In genomic region chr21:17051054-17051453, GRCh38 we compare ENCODE assay signal across 21 cellular contexts.
A peak's percentile ranks its signal among the peaks of the same experiment; 100 is the strongest.
DNase-seq lines count a peak whose midpoint lies in the region; ATAC-seq, FAIRE-seq and TF ChIP-seq lines count a peak whose summit lies in the region.
"Had no signal": no experiment of that assay in that cellular context is flagged by ENCODE, and none has a peak within 500 bp of the region (broad histone marks: within the 10 kb centered on the region; RNA-seq: fewer than 3 reads in every experiment).

No MANE protein-coding gene starts in this region.

- H3K4me1 ChIP-seq in BE2C = peaks cover 6% of the 10 kb centered on the region
- peaks cover 3% of the 10 kb centered on the region; the same call in 1 of the 2 replicates for H3K4me1 ChIP-seq in IMR-90 (ENCODE audit: control insufficient read depth, insufficient read depth, low read length)
- H3K4me1 ChIP-seq in osteoblast (ENCODE audit: insufficient read depth, low read length) = no peaks in the 10 kb centered on the region
- H3K4me1 ChIP-seq: SJCRH30 had no signal

- H3K27me3 Mint-ChIP-seq in natural killer cell (ENCODE audit: low read depth in 2 of 2) = no peaks in the 10 kb centered on the region
- H3K27me3 Mint-ChIP-seq: activated naive CD8-positive, alpha-beta T cell; activated T-cell treated with anti-CD3 and anti-CD28 coated beads, Interleukin-2, amount 50 U/mL, for 24 hours; stimulated activated naive CD8-positive, alpha-beta T cell treated with anti-CD3 and anti-CD28 coated beads, Interleukin-15, Interleukin-2, amounts not matched to agents 100 ng/mL and 50 ng/mL, for 24 hours had no signal

- H3K27me3 ChIP-seq in BE2C (no peaks in the 10 kb centered on the region), IMR-90 (ENCODE audit: control insufficient read depth, insufficient read depth, low read length) (no peaks in the 10 kb centered on the region), osteoblast (ENCODE audit: insufficient read depth, low read length) (no peaks in the 10 kb centered on the region)
- H3K27me3 ChIP-seq: SJCRH30 had no signal

- H3K27ac Mint-ChIP-seq in natural killer cell = no peak overlapping the region
- H3K27ac Mint-ChIP-seq: activated naive CD8-positive, alpha-beta T cell; activated T-cell treated with anti-CD3 and anti-CD28 coated beads, Interleukin-2, amount 50 U/mL, for 24 hours; stimulated activated naive CD8-positive, alpha-beta T cell treated with anti-CD3 and anti-CD28 coated beads, Interleukin-15, Interleukin-2, amounts not matched to agents 100 ng/mL and 50 ng/mL, for 24 hours had no signal

- no peaks in the 10 kb centered on the region for H3K79me2 ChIP-seq in osteoblast (ENCODE audit: insufficient read depth, low read length)

- in situ Hi-C loops in IMR-90 (cut with MboI; ENCODE audit: low sequenced_read_pairs) = no loop called here

- no peak overlapping the region for H4K8ac ChIP-seq in IMR-90 (ENCODE audit: low read depth in 2 of 2, low read length in 2 of 2)

- H4K20me1 ChIP-seq in IMR-90 (ENCODE audit: insufficient read depth, low read length) = no peaks in the 10 kb centered on the region
- no peaks in the 10 kb centered on the region for H4K20me1 ChIP-seq in osteoblast (ENCODE audit: insufficient read depth, low read length)

- H3K36me3 ChIP-seq in BE2C (no peaks in the 10 kb centered on the region), IMR-90 (ENCODE audit: control insufficient read depth, insufficient read depth, low read length) (no peaks in the 10 kb centered on the region), osteoblast (ENCODE audit: insufficient read depth, low read length) (no peaks in the 10 kb centered on the region)
- H3K36me3 ChIP-seq: SJCRH30 had no signal

- no peak overlapping the region for H2BK5ac ChIP-seq in IMR-90 (ENCODE audit: low read depth, low read length, poor library complexity, severe bottlenecking)

- no peak overlapping the region; the same call in 1 of the 2 replicates for H3K18ac ChIP-seq in IMR-90 (ENCODE audit: low read depth, low read length)

- H3K9ac ChIP-seq in IMR-90 (ENCODE audit: low read depth, low read length) = no peak overlapping the region

- H2AFZ ChIP-seq in IMR-90 (replicated peaks; ENCODE audit: low read length, poor library complexity) = no peak overlapping the region
- H2AFZ ChIP-seq in osteoblast (ENCODE audit: low read length) = peak overlapping the region; percentile 42

- BruUV-seq in IMR-90 (replicated peaks; lab: Mats Ljungman, UMichigan) = no TSS peak

- no peak overlapping the region for H2BK20ac ChIP-seq in IMR-90 (ENCODE audit: low read depth, low read length)

- TF ChIP-seq POLR2A in IMR-90 (IDR thresholded peaks at IDR 0.05; ENCODE audit: low read depth, low read length) = no peak

- no peak overlapping the region for H3K4me3 Mint-ChIP-seq in natural killer cell
- H3K4me3 Mint-ChIP-seq: activated naive CD8-positive, alpha-beta T cell; activated T-cell treated with anti-CD3 and anti-CD28 coated beads, Interleukin-2, amount 50 U/mL, for 24 hours; stimulated activated naive CD8-positive, alpha-beta T cell treated with anti-CD3 and anti-CD28 coated beads, Interleukin-15, Interleukin-2, amounts not matched to agents 100 ng/mL and 50 ng/mL, for 24 hours had no signal

- no peak for FAIRE-seq in frontal cortex (lab: Jason Lieb, UNC)
- FAIRE-seq: bronchial epithelial cell, HTR-8/SVneo had no signal

- no CpG with 5 or more reads among the region's 3 CpGs for WGBS in IMR-90 (ENCODE audit: extremely low coverage in 2 of 2, insufficient read length in 1 of 2), 2 experiments

- H2AK5ac ChIP-seq in IMR-90 (ENCODE audit: low read depth, low read length) = no peak overlapping the region

- no peaks in the 10 kb centered on the region for H3K9me1 ChIP-seq in IMR-90 (ENCODE audit: insufficient read depth, low read length)

- no peak overlapping the region for H3K4me3 ChIP-seq in BE2C (ENCODE audit: low read depth, low read length)
- H3K4me3 ChIP-seq in IMR-90 (ENCODE audit: insufficient read depth, low read depth, low read length) = no peak overlapping the region
- H3K4me3 ChIP-seq in fibroblast of mammary gland (ENCODE audit: control insufficient read depth, low read depth, low read length) = no peak overlapping the region
- H3K4me3 ChIP-seq in osteoblast (ENCODE audit: insufficient read depth, low read length) = no peak overlapping the region
- H3K4me3 ChIP-seq: SJCRH30 had no signal

- H2BK120ac ChIP-seq in IMR-90 (ENCODE audit: low read depth, low read length) = no peak overlapping the region

- no peak overlapping the region for H4K91ac ChIP-seq in IMR-90 (ENCODE audit: insufficient read depth, low read depth, low read length)

- no peak overlapping the region for H3K4ac ChIP-seq in IMR-90 (ENCODE audit: low read depth, low read length)

- CTCF ChIA-PET in IMR-90 (lab: Yijun Ruan, JAX) = no interaction called here

- H4K5ac ChIP-seq in IMR-90 (ENCODE audit: low read depth, low read length) = no peak overlapping the region

- H3K4me1 Mint-ChIP-seq in natural killer cell = no peaks in the 10 kb centered on the region

- DNase-seq in BE2C = peak; percentile 62
- DNase-seq in IMR-90 = no peak
- DNase-seq in fibroblast of mammary gland (ENCODE audit: low read depth) = peak; percentile 12
- DNase-seq in osteoblast (ENCODE audit: insufficient read length, low spot score, missing footprints) = peak; percentile 51
- no peak for DNase-seq in natural killer cell
- DNase-seq in frontal cortex (ENCODE audit: low spot score in 2 of 2) = no peak
- DNase-seq: activated T-cell treated with anti-CD3 and anti-CD28 coated beads, Interleukin-2, amount 50 U/mL, for 24 hours; AML-193; hippocampal formation; left colon; NCI-H1694 treated with DMSO at 0.1 percent for 48 hours; NCI-H510A treated with DMSO at 0.1 percent for 48 hours; posterior cingulate gyrus; SJCRH30 had no signal

- H3K9me3 ChIP-seq in BE2C (no peaks in the 10 kb centered on the region), IMR-90 (ENCODE audit: control insufficient read depth, insufficient read depth, low read length) (no peaks in the 10 kb centered on the region), osteoblast (ENCODE audit: low read depth, low read length) (no peaks in the 10 kb centered on the region)
- H3K9me3 ChIP-seq: SJCRH30 had no signal

- no peak overlapping the region for H3K14ac ChIP-seq in IMR-90 (replicated peaks; ENCODE audit: low read depth, low read length)

- no peak for TF ChIP-seq CTCF in BE2C (IDR thresholded peaks at IDR 0.05; ENCODE audit: low read depth, low read length)
- TF ChIP-seq CTCF in IMR-90 (conservative IDR thresholded peaks at IDR 0.05; ENCODE audit: low read depth, low read length) = no peak
- TF ChIP-seq CTCF in fibroblast of mammary gland (conservative IDR thresholded peaks at IDR 0.05; ENCODE audit: control insufficient read depth, insufficient read depth, low read depth, low read length) = no peak
- TF ChIP-seq CTCF in osteoblast (IDR thresholded peaks at IDR 0.05; ENCODE audit: extremely low read depth, low read depth, low read length) = no peak
- no peak for TF ChIP-seq CTCF in natural killer cell (IDR thresholded peaks at IDR 0.05)

- H3K4me2 ChIP-seq in IMR-90 (ENCODE audit: low read depth, low read length) = no peak overlapping the region
- H3K4me2 ChIP-seq in osteoblast (ENCODE audit: insufficient read depth, low read length) = no peak overlapping the region

- no peak overlapping the region for H2BK15ac ChIP-seq in IMR-90 (ENCODE audit: low read depth, low read length)

- no peak for TF ChIP-seq RAD21 in IMR-90 (IDR thresholded peaks at IDR 0.05; ENCODE audit: low read length)

- H3K36me3 Mint-ChIP-seq in natural killer cell = no peaks in the 10 kb centered on the region
- H3K36me3 Mint-ChIP-seq: activated naive CD8-positive, alpha-beta T cell had no signal

- POLR2A ChIA-PET in IMR-90 (lab: Charles Lee; ENCODE audit: unreplicated experiment) = no interaction called here

- ATAC-seq in IMR-90 (ENCODE audit: low read depth) = 0 out of 2 replicates have a peak, but pooled peaks have one; percentile 24
- ATAC-seq in natural killer cell = no peak
- no peak for ATAC-seq in HG03565 (IDR thresholded peaks at IDR 0.05; ENCODE audit: unreplicated experiment)
- ATAC-seq in HG02610 (IDR thresholded peaks at IDR 0.05; ENCODE audit: unreplicated experiment) = no peak
- ATAC-seq: HCT116, left colon had no signal

- dilution Hi-C loops in IMR-90 (cut with HindIII; ENCODE audit: low sequenced_read_pairs, unreplicated experiment) = no loop called here

- intact Hi-C loops in IMR-90 (cut with micrococcal nuclease) (no loop called here), natural killer cell (cut with micrococcal nuclease) (no loop called here)

- no peak overlapping the region for H2AK9ac ChIP-seq in IMR-90 (replicated peaks; ENCODE audit: low read depth, low read length, poor library complexity)

- H3K27ac ChIP-seq in IMR-90 (ENCODE audit: insufficient read depth, low read length) (no peak overlapping the region), osteoblast (ENCODE audit: low read depth, low read length) (no peak overlapping the region)
- H3K27ac ChIP-seq: SJCRH30 had no signal

- 0 out of 2 replicates have a peak overlapping the region, but pooled peaks have one; percentile 17 for H3K56ac ChIP-seq in IMR-90 (ENCODE audit: extremely low read depth, insufficient read depth, low read length)

- peaks cover 11 to 17% of the 10 kb centered on the region in 2 donors for H3K9me3 Mint-ChIP-seq in natural killer cell

- no peak overlapping the region for H3K23ac ChIP-seq in IMR-90 (ENCODE audit: low read depth, low read length)

- H3K79me1 ChIP-seq in IMR-90 (ENCODE audit: low read depth in 1 of 2, low read length in 2 of 2) = no peaks in the 10 kb centered on the region

TF ChIP-seq in IMR-90, 13 proteins besides CTCF, POLR2A, EP300 and RAD21 (continues in another document):
- TF ChIP-seq CHD1 (IDR thresholded peaks at IDR 0.05; ENCODE audit: low read depth, low read length) = no peak
- TF ChIP-seq CEBPB (IDR thresholded peaks at IDR 0.05; ENCODE audit: low read depth, low read length) = no peak
- TF ChIP-seq ELK1 (IDR thresholded peaks at IDR 0.05; ENCODE audit: borderline replicate concordance, low read depth, low read length) = no peak
- TF ChIP-seq MAFK (IDR thresholded peaks at IDR 0.05; ENCODE audit: low read depth, low read length) = no peak
- TF ChIP-seq NFE2L2 (IDR thresholded peaks at IDR 0.05; ENCODE audit: low read depth, low read length) = no peak
- TF ChIP-seq RFX5 (IDR thresholded peaks at IDR 0.05; ENCODE audit: low read depth, low read length) = no peak
- TF ChIP-seq RCOR1 (IDR thresholded peaks at IDR 0.05; ENCODE audit: insufficient replicate concordance, low read length) = no peak
- TF ChIP-seq FOS (IDR thresholded peaks at IDR 0.05; ENCODE audit: low read depth, low read length) = no peak
- no peak for TF ChIP-seq MXI1 (IDR thresholded peaks at IDR 0.05; ENCODE audit: borderline replicate concordance, low read depth, low read length)

Comparison
In these comparisons a context has a peak if more than half of its experiments do, and no peak if none do; other contexts are left out.
1. DNase-seq: peak in BE2C (single experiment), fibroblast of mammary gland (single experiment) and osteoblast (single experiment); none in IMR-90 (single experiment), natural killer cell (single experiment) and frontal cortex (0 of 2).